Comparison of ENCODE assay signal across 15 cellular contexts in the genomic region with DNA sequence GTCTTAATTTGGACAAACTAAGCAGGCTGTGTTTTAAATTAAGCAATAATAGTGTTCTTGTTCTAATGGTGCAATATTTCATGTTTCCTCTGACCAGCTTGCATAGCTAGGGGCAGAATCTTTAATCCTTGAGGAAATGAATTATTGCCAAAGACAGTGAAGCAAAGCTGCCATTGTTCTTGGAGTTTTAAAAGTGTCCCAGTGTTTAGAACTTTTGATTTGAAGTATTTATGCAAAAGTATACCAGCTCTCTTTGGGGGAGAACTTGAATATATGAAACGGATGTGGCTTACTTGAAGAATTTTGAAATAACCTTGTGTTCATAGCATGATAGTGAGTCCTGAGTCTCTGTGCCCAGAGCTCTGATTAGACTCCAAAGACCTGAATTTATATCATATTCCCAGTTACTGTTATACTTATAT. TPM values are rescaled to one million over a fixed set of nuclear protein-coding genes. Genes with fewer than 3 reads are reported as not detected.
DNase-seq lines count a peak whose midpoint lies in the region; ATAC-seq and TF ChIP-seq lines count a peak whose summit lies in the region.
"Had no signal": no experiment of that assay in that cellular context is flagged by ENCODE, and none has a peak within 500 bp of the region (broad histone marks: within the 10 kb centered on the region; RNA-seq: fewer than 3 reads in every experiment).

No MANE protein-coding gene starts in this region.

- 40 to 64% methylated on average over 1 of the region's 1 CpG for WGBS in gastroesophageal sphincter (ENCODE audit: low coverage in 1 of 2), 2 donors

- H3K4me3 ChIP-seq in gastroesophageal sphincter, result no peak overlapping the region
- H3K4me3 ChIP-seq: cardiac muscle cell, tibial nerve had no signal

- peaks cover 3% of the 10 kb centered on the region for H3K36me3 Mint-ChIP-seq in activated CD4-positive, alpha-beta T cell treated with anti-CD3 and anti-CD28 coated beads, Interleukin-2, amount 10 ng/mL, durations not matched to agents 24 days and 14 days (ENCODE audit: low read depth)
- peaks cover 10% of the 10 kb centered on the region for H3K36me3 Mint-ChIP-seq in activated T-helper 1 cell treated with anti-CD3 and anti-CD28 coated beads, Interleukin-12 subunit alpha, Interleukin-12 subunit beta, Interleukin-2, Interleukin-4 antibody, amounts not matched to agents 30 ng/mL and 10 ng/mL and 1 ng/mL, durations not matched to agents 14 hours and 24 hours and 36 hours (ENCODE audit: low read depth)
- peaks cover 5% of the 10 kb centered on the region for H3K36me3 Mint-ChIP-seq in natural killer cell

- H3K9me3 ChIP-seq in gastroesophageal sphincter, result no peaks in the 10 kb centered on the region
- H3K9me3 ChIP-seq: tibial nerve had no signal

- peaks cover 13% of the 10 kb centered on the region for H3K27me3 Mint-ChIP-seq in activated CD4-positive, alpha-beta T cell treated with anti-CD3 and anti-CD28 coated beads, Interleukin-2, amount 10 ng/mL, durations not matched to agents 24 days and 14 days
- H3K27me3 Mint-ChIP-seq in activated T-helper 1 cell treated with anti-CD3 and anti-CD28 coated beads, Interleukin-12 subunit alpha, Interleukin-12 subunit beta, Interleukin-2, Interleukin-4 antibody, amounts not matched to agents 30 ng/mL and 10 ng/mL and 1 ng/mL, durations not matched to agents 14 hours and 24 hours and 36 hours (ENCODE audit: insufficient read depth), result peaks cover 2% of the 10 kb centered on the region
- no peaks in the 10 kb centered on the region for H3K27me3 Mint-ChIP-seq in natural killer cell (ENCODE audit: low read depth in 2 of 2)

- no peaks in the 10 kb centered on the region for H3K36me3 ChIP-seq in gastroesophageal sphincter
- H3K36me3 ChIP-seq: cardiac muscle cell, tibial nerve had no signal

- TF ChIP-seq CTCF in natural killer cell (IDR thresholded peaks at IDR 0.05), result no peak
- no peak for TF ChIP-seq CTCF in gastroesophageal sphincter (IDR thresholded peaks at IDR 0.05)

- TF ChIP-seq POLR2A in gastroesophageal sphincter (IDR thresholded peaks at IDR 0.05), result no peak

- intact Hi-C loops in activated CD4-positive, alpha-beta T cell treated with anti-CD3 and anti-CD28 coated beads, Interleukin-2, amount 10 ng/mL, durations not matched to agents 24 days and 14 days (cut with micrococcal nuclease), result loop anchor here (5.0 to 10.0 kb wide), 5 partner anchors 123 to 773 kb away; a partner anchor contains a TSS
- intact Hi-C loops in activated T-helper 1 cell treated with anti-CD3 and anti-CD28 coated beads, Interleukin-12 subunit alpha, Interleukin-12 subunit beta, Interleukin-2, Interleukin-4 antibody, amounts not matched to agents 30 ng/mL and 10 ng/mL and 1 ng/mL, durations not matched to agents 14 hours and 24 hours and 36 hours (cut with micrococcal nuclease), result loop anchor here (5.0 kb wide), 2 partner anchors 123 to 208 kb away; no protein-coding TSS in a partner anchor
- intact Hi-C loops in natural killer cell (cut with micrococcal nuclease), result loop anchor here (5.0 to 10.0 kb wide), 4 partner anchors 123 to 648 kb away; a partner anchor contains a TSS

- H3K27me3 ChIP-seq in gastroesophageal sphincter, result peaks cover 42% of the 10 kb centered on the region
- H3K27me3 ChIP-seq: tibial nerve had no signal

- DNase-seq in activated CD4-positive, alpha-beta T cell treated with anti-CD3 and anti-CD28 coated beads, Interleukin-2, amount 10 ng/mL, durations not matched to agents 24 days and 14 days, result no peak
- no peak for DNase-seq in activated CD4-positive, alpha-beta T cell treated with anti-CD3 and anti-CD28 coated beads, Interleukin-2, amount 50 U/mL, for 1 hour
- DNase-seq in Kasumi-1 (lab: John Stamatoyannopoulos, UW) (peak; percentile 23 to 38), natural killer cell (no peak), NCI-H82 (lab: John Stamatoyannopoulos, UW) (no peak)
- no peak for DNase-seq in activated T-helper 1 cell treated with anti-CD3 and anti-CD28 coated beads, Interleukin-12 subunit alpha, Interleukin-12 subunit beta, Interleukin-2, Interleukin-4 antibody, amounts not matched to agents 30 ng/mL and 10 ng/mL and 1 ng/mL, durations not matched to agents 14 hours and 24 hours and 36 hours (ENCODE audit: low spot score)
- DNase-seq: activated B cell treated with CpG ODN at 0.5 μM for 24 hours; NCI-H1436; NCI-H524 treated with DMSO at 0.1 percent for 48 hours; stimulated activated CD4-positive, alpha-beta T cell treated with anti-CD3 and anti-CD28 coated beads, Interleukin-15, amount 100 ng/mL, for 24 hours had no signal

- H3K4me3 Mint-ChIP-seq in activated CD4-positive, alpha-beta T cell treated with anti-CD3 and anti-CD28 coated beads, Interleukin-2, amount 10 ng/mL, durations not matched to agents 24 days and 14 days, result peak overlapping the region; percentile 24
- peak overlapping the region; percentile 32 for H3K4me3 Mint-ChIP-seq in activated T-helper 1 cell treated with anti-CD3 and anti-CD28 coated beads, Interleukin-12 subunit alpha, Interleukin-12 subunit beta, Interleukin-2, Interleukin-4 antibody, amounts not matched to agents 30 ng/mL and 10 ng/mL and 1 ng/mL, durations not matched to agents 14 hours and 24 hours and 36 hours
- peak overlapping the region; percentile 76 for H3K4me3 Mint-ChIP-seq in natural killer cell
- H3K4me3 Mint-ChIP-seq: activated B cell treated with CpG ODN at 0.5 μM for 24 hours had no signal

- TF ChIP-seq EP300 in gastroesophageal sphincter (IDR thresholded peaks at IDR 0.05), result no peak

- peaks cover 0 to 32% (median 0%) of the 10 kb centered on the region in 3 donors for H3K4me1 ChIP-seq in gastroesophageal sphincter
- H3K4me1 ChIP-seq: parathyroid adenoma had no signal

- H3K9me3 Mint-ChIP-seq in activated CD4-positive, alpha-beta T cell treated with anti-CD3 and anti-CD28 coated beads, Interleukin-2, amount 10 ng/mL, durations not matched to agents 24 days and 14 days, result no peaks in the 10 kb centered on the region
- no peaks in the 10 kb centered on the region for H3K9me3 Mint-ChIP-seq in activated T-helper 1 cell treated with anti-CD3 and anti-CD28 coated beads, Interleukin-12 subunit alpha, Interleukin-12 subunit beta, Interleukin-2, Interleukin-4 antibody, amounts not matched to agents 30 ng/mL and 10 ng/mL and 1 ng/mL, durations not matched to agents 14 hours and 24 hours and 36 hours
- H3K9me3 Mint-ChIP-seq in natural killer cell, result no peaks in the 10 kb centered on the region
- H3K9me3 Mint-ChIP-seq: activated B cell treated with CpG ODN at 0.5 μM for 24 hours had no signal

- ATAC-seq in natural killer cell (peak in 1 of 3 donors; percentile 34), GM21723 (IDR thresholded peaks at IDR 0.05; ENCODE audit: unreplicated experiment) (no peak), gastroesophageal sphincter (no peak)

- peaks cover 67% of the 10 kb centered on the region for H3K4me1 Mint-ChIP-seq in activated CD4-positive, alpha-beta T cell treated with anti-CD3 and anti-CD28 coated beads, Interleukin-2, amount 10 ng/mL, durations not matched to agents 24 days and 14 days
- peaks cover 84% of the 10 kb centered on the region for H3K4me1 Mint-ChIP-seq in activated T-helper 1 cell treated with anti-CD3 and anti-CD28 coated beads, Interleukin-12 subunit alpha, Interleukin-12 subunit beta, Interleukin-2, Interleukin-4 antibody, amounts not matched to agents 30 ng/mL and 10 ng/mL and 1 ng/mL, durations not matched to agents 14 hours and 24 hours and 36 hours (ENCODE audit: low read depth)
- peaks cover 87 to 89% of the 10 kb centered on the region in 2 donors for H3K4me1 Mint-ChIP-seq in natural killer cell

- no peak overlapping the region for H3K27ac Mint-ChIP-seq in activated CD4-positive, alpha-beta T cell treated with anti-CD3 and anti-CD28 coated beads, Interleukin-2, amount 10 ng/mL, durations not matched to agents 24 days and 14 days
- H3K27ac Mint-ChIP-seq in activated T-helper 1 cell treated with anti-CD3 and anti-CD28 coated beads, Interleukin-12 subunit alpha, Interleukin-12 subunit beta, Interleukin-2, Interleukin-4 antibody, amounts not matched to agents 30 ng/mL and 10 ng/mL and 1 ng/mL, durations not matched to agents 14 hours and 24 hours and 36 hours, result no peak overlapping the region
- peak overlapping the region; percentile 64 to 74 for H3K27ac Mint-ChIP-seq in natural killer cell
- H3K27ac Mint-ChIP-seq: activated B cell treated with CpG ODN at 0.5 μM for 24 hours had no signal

- H3K27ac ChIP-seq in gastroesophageal sphincter, result peak overlapping the region in 1 of 4 donors; percentile 4
- H3K27ac ChIP-seq: cardiac muscle cell, parathyroid adenoma had no signal

RNA-seq across cellular contexts. Expression of a gene that starts 33.4 kb away (rescaled TPM):
- total RNA-seq in activated CD4-positive, alpha-beta T cell treated with anti-CD3 and anti-CD28 coated beads, Interleukin-2, amount 10 ng/mL, durations not matched to agents 24 days and 14 days, result 0.68 and 0.85 TPM in 2 replicates
- 1.9 TPM in 2 replicates for total RNA-seq in activated T-helper 1 cell treated with anti-CD3 and anti-CD28 coated beads, Interleukin-12 subunit alpha, Interleukin-12 subunit beta, Interleukin-2, Interleukin-4 antibody, amounts not matched to agents 30 ng/mL and 10 ng/mL and 1 ng/mL, durations not matched to agents 14 hours and 24 hours and 36 hours
- 10 to 100 TPM; 34.0 to 52.8 (median 38.3) TPM for total RNA-seq in natural killer cell
- 10 to 100 TPM; 32.5 to 62.2 (median 48.7) TPM for total RNA-seq in gastroesophageal sphincter

Comparison
In these comparisons a context has a peak if more than half of its experiments do, and no peak if none do; other contexts are left out.
1. DNase-seq: peak in Kasumi-1 (2 of 2); none in activated CD4-positive, alpha-beta T cell treated with anti-CD3 and anti-CD28 coated beads, Interleukin-2, amount 10 ng/mL, durations not matched to agents 24 days and 14 days (single experiment), activated CD4-positive, alpha-beta T cell treated with anti-CD3 and anti-CD28 coated beads, Interleukin-2, amount 50 U/mL, for 1 hour (single experiment), activated T-helper 1 cell treated with anti-CD3 and anti-CD28 coated beads, Interleukin-12 subunit alpha, Interleukin-12 subunit beta, Interleukin-2, Interleukin-4 antibody, amounts not matched to agents 30 ng/mL and 10 ng/mL and 1 ng/mL, durations not matched to agents 14 hours and 24 hours and 36 hours (single experiment), natural killer cell (single experiment) and NCI-H82 (single experiment).
2. H3K27ac Mint-ChIP-seq: peak in natural killer cell (2 of 2); none in activated CD4-positive, alpha-beta T cell treated with anti-CD3 and anti-CD28 coated beads, Interleukin-2, amount 10 ng/mL, durations not matched to agents 24 days and 14 days (single experiment) and activated T-helper 1 cell treated with anti-CD3 and anti-CD28 coated beads, Interleukin-12 subunit alpha, Interleukin-12 subunit beta, Interleukin-2, Interleukin-4 antibody, amounts not matched to agents 30 ng/mL and 10 ng/mL and 1 ng/mL, durations not matched to agents 14 hours and 24 hours and 36 hours (single experiment).
3. H3K4me3 Mint-ChIP-seq: peak in every context shown above with its lines; median percentile 76 in natural killer cell; 32 in activated T-helper 1 cell treated with anti-CD3 and anti-CD28 coated beads, Interleukin-12 subunit alpha, Interleukin-12 subunit beta, Interleukin-2, Interleukin-4 antibody, amounts not matched to agents 30 ng/mL and 10 ng/mL and 1 ng/mL, durations not matched to agents 14 hours and 24 hours and 36 hours; 24 in activated CD4-positive, alpha-beta T cell treated with anti-CD3 and anti-CD28 coated beads, Interleukin-2, amount 10 ng/mL, durations not matched to agents 24 days and 14 days.
4. RNA of a gene that starts 33.4 kb away (total RNA-seq): 32.5 to 62.2 TPM in gastroesophageal sphincter and 34.0 to 52.8 TPM in natural killer cell; 1.9 TPM in activated T-helper 1 cell treated with anti-CD3 and anti-CD28 coated beads, Interleukin-12 subunit alpha, Interleukin-12 subunit beta, Interleukin-2, Interleukin-4 antibody, amounts not matched to agents 30 ng/mL and 10 ng/mL and 1 ng/mL, durations not matched to agents 14 hours and 24 hours and 36 hours and 0.68 to 0.85 TPM in activated CD4-positive, alpha-beta T cell treated with anti-CD3 and anti-CD28 coated beads, Interleukin-2, amount 10 ng/mL, durations not matched to agents 24 days and 14 days; every median in the first group is over 10 times any median in the second.